ENCODE assay signal across 2 cellular contexts in the genomic region with DNA sequence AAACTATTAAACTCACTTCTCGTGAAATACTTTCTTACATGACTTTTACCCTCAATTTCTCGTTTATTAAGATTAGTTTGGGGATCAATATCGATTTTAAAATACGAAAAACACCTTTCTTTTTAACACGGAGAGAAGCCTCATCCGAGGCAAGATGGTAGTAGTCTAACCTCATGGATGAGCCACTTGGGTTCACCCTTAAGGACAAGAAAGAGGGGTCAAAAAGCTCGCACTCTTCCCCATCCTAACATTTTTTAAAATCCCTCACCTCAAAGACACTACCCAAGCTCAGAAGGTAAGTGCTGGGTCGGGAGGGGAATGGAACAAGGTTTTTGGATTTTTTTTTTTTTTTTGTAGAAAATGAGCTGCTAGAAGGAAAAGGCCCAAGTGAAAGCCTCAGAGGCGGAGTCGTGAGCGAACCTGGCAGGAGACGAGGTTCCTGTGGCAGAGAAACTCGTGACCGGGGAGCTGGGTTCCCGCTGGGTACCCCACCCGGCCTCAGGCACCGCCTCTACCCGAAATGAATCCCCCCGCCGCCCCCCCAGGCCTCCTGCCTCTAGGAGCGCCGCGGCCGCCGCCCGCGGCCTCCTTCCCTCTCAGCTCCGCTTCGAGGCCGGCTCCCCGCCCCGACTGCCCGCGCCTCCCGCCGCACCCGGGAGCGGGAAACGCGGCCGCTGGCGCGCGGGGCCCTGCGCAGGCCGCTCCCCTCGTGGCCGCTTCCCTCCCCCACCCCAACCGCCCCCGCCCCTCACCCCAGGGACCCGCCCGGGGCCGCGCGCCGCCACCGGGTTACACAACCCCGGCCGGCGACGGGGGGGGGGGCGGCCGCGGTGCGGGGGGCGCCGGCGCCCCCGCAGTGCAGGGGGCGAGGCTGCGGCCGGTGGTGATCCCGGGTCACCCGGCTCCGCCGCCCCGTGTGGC.
TF ChIP-seq lines count a peak whose summit lies in the region.

No MANE protein-coding gene starts in this region.

TF ChIP-seq in SK-N-SH, 30 proteins besides CTCF, POLR2A, EP300 and RAD21 (continued from another document):
- no peak for TF ChIP-seq ZBTB33 (IDR thresholded peaks at IDR 0.05; ENCODE audit: borderline replicate concordance, low read depth)
- TF ChIP-seq, protein P1, sequence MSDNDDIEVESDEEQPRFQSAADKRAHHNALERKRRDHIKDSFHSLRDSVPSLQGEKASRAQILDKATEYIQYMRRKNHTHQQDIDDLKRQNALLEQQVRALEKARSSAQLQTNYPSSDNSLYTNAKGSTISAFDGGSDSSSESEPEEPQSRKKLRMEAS (IDR thresholded peaks at IDR 0.05; ENCODE audit: low read depth), result no peak
- TF ChIP-seq NRF1 (IDR thresholded peaks at IDR 0.05; ENCODE audit: low read depth, low read length), result peak; percentile 9; the same call in 1 of the 2 replicates
- no peak for TF ChIP-seq USF1 (IDR thresholded peaks at IDR 0.05; ENCODE audit: borderline replicate concordance, low read depth)
- TF ChIP-seq RCOR1 (IDR thresholded peaks at IDR 0.05; ENCODE audit: low read length), result no peak
- TF ChIP-seq GATA2 (CRISPR knock-in tag; IDR thresholded peaks at IDR 0.05), result no peak
- TF ChIP-seq CHD2 (IDR thresholded peaks at IDR 0.05; ENCODE audit: low read length, partially characterized antibody), result peak; percentile 5
- TF ChIP-seq POLR2AphosphoS5 (IDR thresholded peaks at IDR 0.05; ENCODE audit: low read depth, low read length), result no peak
- TF ChIP-seq SMC3 (IDR thresholded peaks at IDR 0.05; ENCODE audit: low read depth, low read length), result no peak
- TF ChIP-seq GABPA (IDR thresholded peaks at IDR 0.05; ENCODE audit: low read depth), result no peak
- TF ChIP-seq TCF12 (IDR thresholded peaks at IDR 0.05), result no peak
- TF ChIP-seq, protein P2, sequence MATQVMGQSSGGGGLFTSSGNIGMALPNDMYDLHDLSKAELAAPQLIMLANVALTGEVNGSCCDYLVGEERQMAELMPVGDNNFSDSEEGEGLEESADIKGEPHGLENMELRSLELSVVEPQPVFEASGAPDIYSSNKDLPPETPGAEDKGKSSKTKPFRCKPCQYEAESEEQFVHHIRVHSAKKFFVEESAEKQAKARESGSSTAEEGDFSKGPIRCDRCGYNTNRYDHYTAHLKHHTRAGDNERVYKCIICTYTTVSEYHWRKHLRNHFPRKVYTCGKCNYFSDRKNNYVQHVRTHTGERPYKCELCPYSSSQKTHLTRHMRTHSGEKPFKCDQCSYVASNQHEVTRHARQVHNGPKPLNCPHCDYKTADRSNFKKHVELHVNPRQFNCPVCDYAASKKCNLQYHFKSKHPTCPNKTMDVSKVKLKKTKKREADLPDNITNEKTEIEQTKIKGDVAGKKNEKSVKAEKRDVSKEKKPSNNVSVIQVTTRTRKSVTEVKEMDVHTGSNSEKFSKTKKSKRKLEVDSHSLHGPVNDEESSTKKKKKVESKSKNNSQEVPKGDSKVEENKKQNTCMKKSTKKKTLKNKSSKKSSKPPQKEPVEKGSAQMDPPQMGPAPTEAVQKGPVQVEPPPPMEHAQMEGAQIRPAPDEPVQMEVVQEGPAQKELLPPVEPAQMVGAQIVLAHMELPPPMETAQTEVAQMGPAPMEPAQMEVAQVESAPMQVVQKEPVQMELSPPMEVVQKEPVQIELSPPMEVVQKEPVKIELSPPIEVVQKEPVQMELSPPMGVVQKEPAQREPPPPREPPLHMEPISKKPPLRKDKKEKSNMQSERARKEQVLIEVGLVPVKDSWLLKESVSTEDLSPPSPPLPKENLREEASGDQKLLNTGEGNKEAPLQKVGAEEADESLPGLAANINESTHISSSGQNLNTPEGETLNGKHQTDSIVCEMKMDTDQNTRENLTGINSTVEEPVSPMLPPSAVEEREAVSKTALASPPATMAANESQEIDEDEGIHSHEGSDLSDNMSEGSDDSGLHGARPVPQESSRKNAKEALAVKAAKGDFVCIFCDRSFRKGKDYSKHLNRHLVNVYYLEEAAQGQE (IDR thresholded peaks at IDR 0.05; ENCODE audit: low read depth, low read length), result no peak

TF ChIP-seq in SK-N-SH treated with all-trans-retinoic acid at 6 μM for 48 hours, 23 proteins besides CTCF, POLR2A, EP300 and RAD21 (continued from another document):
- TF ChIP-seq, protein P3, sequence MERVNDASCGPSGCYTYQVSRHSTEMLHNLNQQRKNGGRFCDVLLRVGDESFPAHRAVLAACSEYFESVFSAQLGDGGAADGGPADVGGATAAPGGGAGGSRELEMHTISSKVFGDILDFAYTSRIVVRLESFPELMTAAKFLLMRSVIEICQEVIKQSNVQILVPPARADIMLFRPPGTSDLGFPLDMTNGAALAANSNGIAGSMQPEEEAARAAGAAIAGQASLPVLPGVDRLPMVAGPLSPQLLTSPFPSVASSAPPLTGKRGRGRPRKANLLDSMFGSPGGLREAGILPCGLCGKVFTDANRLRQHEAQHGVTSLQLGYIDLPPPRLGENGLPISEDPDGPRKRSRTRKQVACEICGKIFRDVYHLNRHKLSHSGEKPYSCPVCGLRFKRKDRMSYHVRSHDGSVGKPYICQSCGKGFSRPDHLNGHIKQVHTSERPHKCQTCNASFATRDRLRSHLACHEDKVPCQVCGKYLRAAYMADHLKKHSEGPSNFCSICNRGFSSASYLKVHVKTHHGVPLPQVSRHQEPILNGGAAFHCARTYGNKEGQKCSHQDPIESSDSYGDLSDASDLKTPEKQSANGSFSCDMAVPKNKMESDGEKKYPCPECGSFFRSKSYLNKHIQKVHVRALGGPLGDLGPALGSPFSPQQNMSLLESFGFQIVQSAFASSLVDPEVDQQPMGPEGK (CRISPR knock-in tag; IDR thresholded peaks at IDR 0.05; ENCODE audit: borderline replicate concordance), result no peak
- no peak for TF ChIP-seq ARNTL (CRISPR knock-in tag; IDR thresholded peaks at IDR 0.05; ENCODE audit: borderline replicate concordance, low read depth)
- TF ChIP-seq GLIS3 (CRISPR knock-in tag; IDR thresholded peaks at IDR 0.05), result no peak
- no peak for TF ChIP-seq ZNF70 (CRISPR knock-in tag; IDR thresholded peaks at IDR 0.05)
- TF ChIP-seq CSRNP3 (CRISPR knock-in tag; IDR thresholded peaks at IDR 0.05), result no peak
